ENCODE assay signal across 14 cellular contexts in the genomic region with DNA sequence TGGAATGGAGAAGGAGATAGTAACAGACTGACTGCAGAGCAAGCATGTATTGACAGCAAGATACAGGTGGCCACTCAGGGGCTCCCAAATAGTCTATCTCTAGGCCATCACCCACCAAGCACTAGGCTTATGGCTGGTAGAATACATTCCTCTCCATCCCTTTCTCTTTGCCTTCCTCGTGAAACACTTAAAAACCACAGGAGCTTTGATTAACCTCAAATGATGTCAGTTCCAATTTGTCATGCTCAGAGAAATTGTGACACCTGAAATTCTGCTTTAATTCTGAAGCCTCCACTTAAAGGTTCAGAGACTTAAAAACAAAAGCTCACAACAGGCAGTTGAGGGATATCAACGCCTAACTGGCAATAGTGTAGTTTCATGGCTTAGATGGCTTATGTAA. TPM values are rescaled to one million over a fixed set of nuclear protein-coding genes. Genes with fewer than 3 reads are reported as not detected.
DNase-seq lines count a peak whose midpoint lies in the region; FAIRE-seq and TF ChIP-seq lines count a peak whose summit lies in the region.
"Had no signal": no experiment of that assay in that cellular context is flagged by ENCODE, and none has a peak within 500 bp of the region (broad histone marks: within the 10 kb centered on the region; RNA-seq: fewer than 3 reads in every experiment).

No MANE protein-coding gene starts in this region.

- in situ Hi-C loops in G401 (cut with HindIII; ENCODE audit: low sequenced_read_pairs), result no loop called here

- H3K9me3 ChIP-seq in Caco-2, result no peaks in the 10 kb centered on the region

- no peak for FAIRE-seq in RCC 7860 (lab: Jason Lieb, UNC)
- FAIRE-seq: GM12878 had no signal

- H3K4me1 ChIP-seq in Caco-2, result peaks cover 26% of the 10 kb centered on the region

- TF ChIP-seq CTCF in Caco-2 (IDR thresholded peaks at IDR 0.05; ENCODE audit: insufficient read depth in 1 of 2, low read depth in 1 of 2, low read length in 1 of 2, severe bottlenecking in 1 of 2, unreplicated experiment in 1 of 2), result no peak

- no TSS peak for BruUV-seq in Caco-2 (replicated peaks; lab: Mats Ljungman, UMichigan)

- H3K4me3 Mint-ChIP-seq in Caco-2 (ENCODE audit: unreplicated experiment), result no peak overlapping the region
- H3K4me3 Mint-ChIP-seq: GM23338 had no signal

- CTCF ChIA-PET in Caco-2 (lab: Charles Lee), result no interaction called here

- H3K9me3 Mint-ChIP-seq in Caco-2 (ENCODE audit: unreplicated experiment), result no peaks in the 10 kb centered on the region
- H3K9me3 Mint-ChIP-seq: GM23338 had no signal

- H3K36me3 Mint-ChIP-seq in Caco-2 (ENCODE audit: insufficient read depth, unreplicated experiment), result no peaks in the 10 kb centered on the region

- no peaks in the 10 kb centered on the region for H3K27me3 Mint-ChIP-seq in Caco-2 (ENCODE audit: insufficient read depth, unreplicated experiment)

- intact Hi-C loops in Caco-2 (cut with micrococcal nuclease; ENCODE audit: unreplicated experiment), result loop anchor here (2.0 kb wide), 1 partner anchor 15 kb away; no protein-coding TSS in a partner anchor

- POLR2A ChIA-PET in Caco-2 (lab: Charles Lee), result no interaction called here

- DNase-seq in DMS53 (lab: John Stamatoyannopoulos, UW), result peak; percentile 4
- DNase-seq in DMS53 treated with DMSO at 0.1 percent for 48 hours (lab: John Stamatoyannopoulos, UW; ENCODE audit: unreplicated experiment), result no peak
- peak; percentile 83 for DNase-seq in Jurkat, Clone E6-1 (ENCODE audit: low read depth, low spot score)
- DNase-seq in NCI-H2107 treated with DMSO at 0.1 percent for 48 hours (lab: John Stamatoyannopoulos, UW; ENCODE audit: unreplicated experiment), result peak; percentile 50
- no peak for DNase-seq in Caco-2
- no peak for DNase-seq in RCC 7860 (ENCODE audit: low spot score)
- DNase-seq in G401 (ENCODE audit: low spot score), result no peak
- DNase-seq: Calu3, DMS 273 treated with DMSO at 0.1 percent for 48 hours, H7, IMR-90, KG1 had no signal

- H3K4me3 ChIP-seq in Jurkat, Clone E6-1 (ENCODE audit: low read length), result no peak overlapping the region
- H3K4me3 ChIP-seq in Caco-2 (ENCODE audit: low read depth, low read length), result no peak overlapping the region
- H3K4me3 ChIP-seq: GM12878, GM23338 had no signal

- H3K4me1 Mint-ChIP-seq in Caco-2 (ENCODE audit: low read depth, unreplicated experiment), result peaks cover 10% of the 10 kb centered on the region

- H3K36me3 ChIP-seq in Caco-2 (ENCODE audit: control insufficient read depth, insufficient read depth, low read length), result no peaks in the 10 kb centered on the region

- no peak overlapping the region for H3K27ac Mint-ChIP-seq in Caco-2 (ENCODE audit: unreplicated experiment)
- H3K27ac Mint-ChIP-seq: GM23338 had no signal

- H3K27me3 ChIP-seq in Caco-2 (replicated peaks; ENCODE audit: control insufficient read depth, insufficient read depth, low read length), result no peaks in the 10 kb centered on the region

RNA-seq across cellular contexts. Expression of a gene that starts 17.2 kb away (rescaled TPM):
- polyA plus RNA-seq in Jurkat, Clone E6-1 (2012; ENCODE audit: insufficient read depth, insufficient read length), result not detected
- total RNA-seq in Caco-2 (2022), result 9.1 and 10.4 TPM in 2 replicates
- not detected in 2 replicates for total RNA-seq in G401 (2014; rRNA removed; shearing (Covaris generic))

Comparison
In these comparisons a context has a peak if more than half of its experiments do, and no peak if none do; other contexts are left out.
1. DNase-seq: peak in DMS53 (single experiment), Jurkat, Clone E6-1 (single experiment) and NCI-H2107 treated with DMSO at 0.1 percent for 48 hours (single experiment); none in DMS53 treated with DMSO at 0.1 percent for 48 hours (single experiment), Caco-2 (0 of 2), RCC 7860 (single experiment) and G401 (single experiment).
2. RNA of a gene that starts 17.2 kb away (total RNA-seq): 9.1 to 10.4 TPM in Caco-2; not detected in G401; every median in the first group is over 10 times any median in the second.